Comparison of ENCODE assay signal across 1 cellular context in genomic region chr1:156228501-156228900, GRCh38.
TF ChIP-seq lines count a peak whose summit lies in the region.

No MANE protein-coding gene starts in this region.

TF ChIP-seq in K562, 482 proteins besides CTCF, POLR2A, EP300 and RAD21:
- TF ChIP-seq RFX1 (IDR thresholded peaks at IDR 0.05) (no peak), CREB3 (tag; conservative IDR thresholded peaks at IDR 0.05; ENCODE audit: low read depth) (no peak), LARP7 (IDR thresholded peaks at IDR 0.05) (no peak), MEF2A (IDR thresholded peaks at IDR 0.05; ENCODE audit: control insufficient read depth, low read depth, low read length) (no peak), ZNF212 (CRISPR knock-in tag; IDR thresholded peaks at IDR 0.05) (no peak), KLF16 (IDR thresholded peaks at IDR 0.05) (no peak), RAD51 (IDR thresholded peaks at IDR 0.05; ENCODE audit: borderline replicate concordance, low read depth) (no peak), ZSCAN29 (IDR thresholded peaks at IDR 0.05) (no peak), HMGXB4 (CRISPR knock-in tag; IDR thresholded peaks at IDR 0.05) (no peak), XRCC4 (IDR thresholded peaks at IDR 0.05; ENCODE audit: extremely low read depth, insufficient read depth, insufficient read length) (no peak), MAZ (CRISPR knock-in tag; conservative IDR thresholded peaks at IDR 0.05 in 1 of 2, IDR thresholded peaks at IDR 0.05 in 1 of 2) (no peak), RBM14 (IDR thresholded peaks at IDR 0.05; ENCODE audit: borderline replicate concordance, insufficient read depth, low read depth, low read length) (no peak), TGIF2 (CRISPR knock-in tag; IDR thresholded peaks at IDR 0.05) (no peak), MECOM (CRISPR knock-in tag; IDR thresholded peaks at IDR 0.05) (no peak), GABPB2 (CRISPR knock-in tag; conservative IDR thresholded peaks at IDR 0.05) (no peak), ZBTB26 (CRISPR knock-in tag; IDR thresholded peaks at IDR 0.05) (no peak), NKRF (IDR thresholded peaks at IDR 0.05; ENCODE audit: borderline replicate concordance) (no peak), CTCFL (IDR thresholded peaks at IDR 0.05; ENCODE audit: borderline replicate concordance, insufficient read depth, low read depth, low read length, poor library complexity, severe bottlenecking) (no peak)
